In genomic region chr6:28334272-28335039, GRCh38 we compare ENCODE assay signal across 9 cellular contexts. TPM values are rescaled to one million over a fixed set of nuclear protein-coding genes. Genes with fewer than 3 reads are reported as not detected.
A peak's percentile ranks its signal among the peaks of the same experiment; 100 is the strongest.
DNase-seq lines count a peak whose midpoint lies in the region; ATAC-seq and TF ChIP-seq lines count a peak whose summit lies in the region.
"Had no signal": no experiment of that assay in that cellular context is flagged by ENCODE, and none has a peak within 500 bp of the region (broad histone marks: within the 10 kb centered on the region; RNA-seq: fewer than 3 reads in every experiment).

No MANE protein-coding gene starts in this region.

- H3K36me3 ChIP-seq in body of pancreas (replicated peaks in 1 of 2; ENCODE audit: insufficient read depth in 1 of 2, low read depth in 2 of 2) = no peaks in the 10 kb centered on the region
- no peaks in the 10 kb centered on the region for H3K36me3 ChIP-seq in mucosa of rectum (ENCODE audit: control insufficient read depth in 2 of 2, insufficient read depth in 2 of 2, low read length in 2 of 2)
- H3K36me3 ChIP-seq in thyroid gland = no peaks in the 10 kb centered on the region

- 81 to 82% methylated on average over 7 of the region's 7 CpGs for WGBS in body of pancreas, 2 donors
- WGBS in thyroid gland, 2 donors = 90 to 92% methylated on average over 7 of the region's 7 CpGs

- H3K4me3 ChIP-seq in body of pancreas (no peak overlapping the region), mucosa of rectum (ENCODE audit: low read length in 2 of 2) (peak overlapping the region; percentile 88 to 94), thyroid gland (replicated peaks in 1 of 3) (no peak overlapping the region)

- H3K4me3 Mint-ChIP-seq in T-helper 2 cell treated with Interferon-gamma antibody and Interleukin-4, amounts not matched to agents 5 μg/mL and 100 μg/mL, for 36 hours = peak overlapping the region; percentile 16

- no peak for ATAC-seq in body of pancreas
- ATAC-seq in esophagus mucosa = no peak

- intact Hi-C loops in body of pancreas (cut with DNase I) = loop anchor here (10.0 kb wide), 1 partner anchor 70 kb away; the partner anchor contains the start of gene ZSCAN26
- intact Hi-C loops in thyroid gland (cut with DNase I) = no loop called here

- H3K9ac ChIP-seq in mucosa of rectum (ENCODE audit: low read depth in 1 of 2, low read length in 2 of 2) = peak overlapping the region; percentile 91 to 96
- H3K9ac ChIP-seq: GM23248 had no signal

- H3K4me1 Mint-ChIP-seq in T-helper 2 cell treated with Interferon-gamma antibody and Interleukin-4, amounts not matched to agents 5 μg/mL and 100 μg/mL, for 36 hours (ENCODE audit: low read depth) = peaks cover 5% of the 10 kb centered on the region

- no peak for DNase-seq in T-helper 2 cell treated with Interferon-gamma antibody and Interleukin-4, amounts not matched to agents 5 μg/mL and 100 μg/mL, for 36 hours (ENCODE audit: low spot score)
- DNase-seq in T-helper 2 cell = no peak
- no peak for DNase-seq in body of pancreas
- DNase-seq in thyroid gland = no peak
- DNase-seq in cerebellar cortex (ENCODE audit: low spot score) = no peak
- no peak for DNase-seq in AML-193 (lab: John Stamatoyannopoulos, UW)
- DNase-seq: GM23248 had no signal

- H3K27ac ChIP-seq in body of pancreas (peak overlapping the region in 3 of 4 donors; percentile 94 to 99 (median 99)), mucosa of rectum (ENCODE audit: low read depth in 2 of 2, low read length in 2 of 2) (peak overlapping the region in 1 of 2 donors; percentile 98), thyroid gland (peak overlapping the region; percentile 93 to 96 (median 94))
- H3K27ac ChIP-seq: GM23248 had no signal

- peaks cover 3% of the 10 kb centered on the region for H3K27me3 Mint-ChIP-seq in T-helper 2 cell treated with Interferon-gamma antibody and Interleukin-4, amounts not matched to agents 5 μg/mL and 100 μg/mL, for 36 hours (ENCODE audit: low read depth)

- H3K27me3 ChIP-seq in body of pancreas (no peaks in the 10 kb centered on the region), mucosa of rectum (ENCODE audit: control insufficient read depth in 2 of 2, insufficient read depth in 2 of 2, low read length in 2 of 2) (no peaks in the 10 kb centered on the region), thyroid gland (no peaks in the 10 kb centered on the region)

- TF ChIP-seq POLR2A in body of pancreas (IDR thresholded peaks at IDR 0.05) = no peak
- no peak for TF ChIP-seq POLR2A in thyroid gland (IDR thresholded peaks at IDR 0.05)

- peaks cover 8% of the 10 kb centered on the region for H3K9me3 Mint-ChIP-seq in T-helper 2 cell treated with Interferon-gamma antibody and Interleukin-4, amounts not matched to agents 5 μg/mL and 100 μg/mL, for 36 hours

- H3K9me3 ChIP-seq in body of pancreas (no peaks in the 10 kb centered on the region), mucosa of rectum (ENCODE audit: control insufficient read depth in 2 of 2, low read length in 2 of 2) (no peaks in the 10 kb centered on the region), thyroid gland (no peaks in the 10 kb centered on the region)

- peaks cover 18% of the 10 kb centered on the region for H3K4me1 ChIP-seq in body of pancreas
- H3K4me1 ChIP-seq in mucosa of rectum (ENCODE audit: control insufficient read depth in 2 of 2, insufficient read depth in 2 of 2, low read length in 2 of 2) = peaks cover 7 to 8% of the 10 kb centered on the region in 2 donors
- peaks cover 9 to 12% of the 10 kb centered on the region in 2 donors for H3K4me1 ChIP-seq in thyroid gland

- no peak overlapping the region for H3K27ac Mint-ChIP-seq in T-helper 2 cell treated with Interferon-gamma antibody and Interleukin-4, amounts not matched to agents 5 μg/mL and 100 μg/mL, for 36 hours

- H3K36me3 Mint-ChIP-seq in T-helper 2 cell treated with Interferon-gamma antibody and Interleukin-4, amounts not matched to agents 5 μg/mL and 100 μg/mL, for 36 hours (ENCODE audit: low read depth) = peaks cover 2% of the 10 kb centered on the region

- TF ChIP-seq CTCF in body of pancreas (IDR thresholded peaks at IDR 0.05) (no peak), thyroid gland (IDR thresholded peaks at IDR 0.05) (no peak)

RNA-seq across cellular contexts. Expression of gene ZSCAN31, which starts 1.5 kb away (rescaled TPM):
- total RNA-seq in body of pancreas = 10 to 100 TPM; 14.0 to 26.4 TPM
- 10 to 100 TPM; 17.2 to 70.1 (median 57.5) TPM for total RNA-seq in thyroid gland
- total RNA-seq in esophagus mucosa = 9.4 TPM

RNA-seq across cellular contexts. Expression of gene ZKSCAN3, which starts 15.3 kb away (rescaled TPM):
- 1 to 10 TPM; 1.3 to 1.6 TPM for total RNA-seq in body of pancreas
- total RNA-seq in thyroid gland = 10 to 100 TPM in 1 of 4 donors, 1 to 10 TPM in 3; 7.0 to 10.5 (median 8.6) TPM
- 2.4 TPM for total RNA-seq in esophagus mucosa

RNA-seq across cellular contexts. Expression of gene PGBD1, which starts 53.1 kb away (rescaled TPM):
- total RNA-seq in body of pancreas = 1 to 10 TPM in 1 of 2 donors, under 1 TPM in 1; 0.66 to 2.3 TPM
- 1 to 10 TPM; 1.4 to 5.4 (median 4.1) TPM for total RNA-seq in thyroid gland
- total RNA-seq in esophagus mucosa = 0.76 TPM

Comparison
In these comparisons a context has a peak if more than half of its experiments do, and no peak if none do; other contexts are left out.
1. H3K4me3 ChIP-seq: peak in mucosa of rectum (2 of 2); none in body of pancreas (0 of 2) and thyroid gland (0 of 3).